12 cellular contexts compared by ENCODE assay signal in the genomic region with DNA sequence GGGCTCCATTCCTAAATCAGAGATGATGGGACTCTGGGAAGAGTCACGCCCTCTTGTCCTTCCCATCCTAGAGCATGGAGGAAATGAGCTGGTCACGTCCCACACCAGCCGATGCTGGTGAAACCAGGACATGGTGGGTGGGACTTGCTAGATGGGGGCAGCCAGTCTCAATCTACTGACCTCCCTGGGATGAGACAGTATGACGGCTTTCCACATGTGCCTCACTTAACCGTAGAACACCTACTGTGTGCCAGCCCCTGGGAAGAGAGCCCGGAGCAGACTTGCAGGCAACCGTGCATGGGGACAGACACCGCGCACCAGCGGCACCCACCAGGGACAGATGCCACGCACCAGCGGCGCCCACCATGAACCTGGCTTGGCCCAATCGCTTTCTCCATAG. TPM values are rescaled to one million over a fixed set of nuclear protein-coding genes. Genes with fewer than 3 reads are reported as not detected.
DNase-seq lines count a peak whose midpoint lies in the region; ATAC-seq and TF ChIP-seq lines count a peak whose summit lies in the region.
"Had no signal": no experiment of that assay in that cellular context is flagged by ENCODE, and none has a peak within 500 bp of the region (broad histone marks: within the 10 kb centered on the region; RNA-seq: fewer than 3 reads in every experiment).

No MANE protein-coding gene starts in this region.

- H2AFZ ChIP-seq in ACC112 (ENCODE audit: low read length, unreplicated experiment) = no peak overlapping the region

- H3K9me3 ChIP-seq in heart right ventricle = no peaks in the 10 kb centered on the region
- no peaks in the 10 kb centered on the region for H3K9me3 ChIP-seq in ovary

- TF ChIP-seq CTCF in RWPE1 (conservative IDR thresholded peaks at IDR 0.05; ENCODE audit: low read depth) (no peak), heart right ventricle (IDR thresholded peaks at IDR 0.05) (no peak), ovary (IDR thresholded peaks at IDR 0.05) (no peak), brain microvascular endothelial cell (IDR thresholded peaks at IDR 0.05; ENCODE audit: low read depth, low read length, missing control alignments) (no peak), lower leg skin (IDR thresholded peaks at IDR 0.05) (no peak)

- H3K27ac ChIP-seq in ACC112 (ENCODE audit: low read depth, low read length) (0 out of 2 replicates have a peak overlapping the region, but pooled peaks have one; percentile 15), RWPE1 (peak overlapping the region; percentile 77), heart right ventricle (peak overlapping the region in 8 of 10 donors; percentile 64 to 84 (median 72)), ovary (peak overlapping the region in 1 of 2 donors; percentile 6), brain microvascular endothelial cell (no peak overlapping the region)

- 73 to 81% methylated on average over 14 of the region's 14 CpGs for WGBS in heart right ventricle, 2 donors
- 81 to 87% (median 82%) methylated on average over 14 of the region's 14 CpGs for WGBS in ovary, 3 donors
- WGBS in lower leg skin, 2 donors = 71 to 77% methylated on average over 13 to 14 of the region's 14 CpGs

- no peak for DNase-seq in RWPE1 (ENCODE audit: low spot score)
- DNase-seq in heart right ventricle = peak in 1 of 2 donors; percentile 19
- peak in 4 of 5 donors; percentile 9 to 37 (median 32) for DNase-seq in ovary
- DNase-seq in brain microvascular endothelial cell = no peak
- DNase-seq in lower leg skin (ENCODE audit: low spot score in 2 of 2) = no peak
- no peak for DNase-seq in midbrain (lab: John Stamatoyannopoulos, UW)
- DNase-seq in SKM-1 treated with dmso at 0.1 percent for 144 hours (lab: John Stamatoyannopoulos, UW; ENCODE audit: unreplicated experiment) = no peak
- DNase-seq: activated naive CD4-positive, alpha-beta T cell; NCI-H1105 had no signal

- POLR2A ChIA-PET in RWPE1 (lab: Yijun Ruan, JAX; ENCODE audit: low non-redundant PET) = no interaction called here

- no peaks in the 10 kb centered on the region for H3K36me3 ChIP-seq in ACC112 (ENCODE audit: insufficient read depth, low read length)
- peaks cover 0 to 7% (median 0%) of the 10 kb centered on the region in 9 donors for H3K36me3 ChIP-seq in heart right ventricle
- no peaks in the 10 kb centered on the region for H3K36me3 ChIP-seq in ovary
- no peaks in the 10 kb centered on the region for H3K36me3 ChIP-seq in brain microvascular endothelial cell (replicated peaks)

- intact Hi-C loops in heart right ventricle (cut with DNase I) = loop anchor here in 4 of 10 donors (5.0 to 10.0 kb wide), 3 partner anchors 39 to 64 kb away; no protein-coding TSS in a partner anchor
- intact Hi-C loops in ovary (cut with DNase I) = no loop called here
- intact Hi-C loops in lower leg skin (cut with DNase I; ENCODE audit: low total_unique reads) = no loop called here

- H3K4me3 ChIP-seq in ACC112 (ENCODE audit: low read depth, low read length) (peak overlapping the region; percentile 78; the same call in 1 of the 2 replicates), heart right ventricle (peak overlapping the region in 7 of 10 donors; percentile 53 to 67 (median 63)), ovary (no peak overlapping the region), brain microvascular endothelial cell (ENCODE audit: low read depth, low read length) (no peak overlapping the region), lower leg skin (ENCODE audit: low read depth, poor library complexity, severe bottlenecking) (no peak overlapping the region)

- peak in 3 of 8 donors; percentile 7 to 33 (median 20) for ATAC-seq in heart right ventricle

- in situ Hi-C loops in brain microvascular endothelial cell (cut with HindIII; ENCODE audit: low pct_ligation_motif_present, low sequenced_read_pairs) = no loop called here

- TF ChIP-seq POLR2A in ovary (IDR thresholded peaks at IDR 0.05) = no peak
- no peak for TF ChIP-seq POLR2A in lower leg skin (IDR thresholded peaks at IDR 0.05)

- H3K4me1 ChIP-seq in ACC112 (ENCODE audit: control insufficient read depth, insufficient read depth, low read length, unreplicated experiment) (peaks cover 30% of the 10 kb centered on the region), heart right ventricle (peaks cover 22 to 89% (median 77%) of the 10 kb centered on the region in 9 donors), ovary (ENCODE audit: insufficient read depth) (peaks cover 23% of the 10 kb centered on the region)

- H3K79me2 ChIP-seq in ACC112 (ENCODE audit: control insufficient read depth, insufficient read depth, low read length, unreplicated experiment) = peaks cover 55% of the 10 kb centered on the region

- CTCF ChIA-PET in RWPE1 (lab: Yijun Ruan, JAX) = interaction anchor here (0.7 kb wide), 1 partner anchor 69 kb away, joined by 4 read pairs; no protein-coding TSS in a partner anchor

- H3K27me3 ChIP-seq in ACC112 (ENCODE audit: insufficient read depth, low read length) (no peaks in the 10 kb centered on the region), heart right ventricle (no peaks in the 10 kb centered on the region), ovary (no peaks in the 10 kb centered on the region), brain microvascular endothelial cell (replicated peaks) (no peaks in the 10 kb centered on the region)

- TF ChIP-seq EP300 in ovary (IDR thresholded peaks at IDR 0.05) = no peak

RNA-seq across cellular contexts. Expression of gene OSBPL5, which starts 3.8 kb away (rescaled TPM):
- 10 to 100 TPM; 12.7 to 18.2 (median 15.5) TPM for total RNA-seq in heart right ventricle
- polyA plus RNA-seq in heart right ventricle = 10 to 100 TPM; 10.4 to 18.7 TPM
- 10 to 100 TPM; 12.5 to 41.0 (median 34.1) TPM for total RNA-seq in ovary
- 10 to 100 TPM in 1 of 2 donors, 1 to 10 TPM in 1; 3.0 to 23.3 TPM for polyA plus RNA-seq in ovary
- 10 to 100 TPM; 39.0 to 77.4 (median 64.2) TPM for total RNA-seq in lower leg skin

RNA-seq across cellular contexts. Expression of gene MRGPRG, which starts 57.3 kb away (rescaled TPM):
- total RNA-seq in heart right ventricle (not detected), ovary (not detected), lower leg skin (not detected)
- polyA plus RNA-seq in heart right ventricle (not detected), ovary (not detected)
- total RNA-seq: OCI-LY7 had no signal
- polyA plus RNA-seq: esophagus had no signal

Comparison
In these comparisons a context has a peak if more than half of its experiments do, and no peak if none do; other contexts are left out.
1. H3K4me3 ChIP-seq: peak in ACC112 (single experiment) and heart right ventricle (7 of 10); none in ovary (single experiment), brain microvascular endothelial cell (single experiment) and lower leg skin (single experiment).
2. DNase-seq: peak in ovary (4 of 5); none in RWPE1 (single experiment), brain microvascular endothelial cell (single experiment), lower leg skin (0 of 2), midbrain (single experiment) and SKM-1 treated with dmso at 0.1 percent for 144 hours (single experiment).